ENCODE assay signal across 8 cellular contexts in genomic region chrX:9312922-9313867, GRCh38.
DNase-seq lines count a peak whose midpoint lies in the region; ATAC-seq lines count a peak whose summit lies in the region.

No MANE protein-coding gene starts in this region.

- ATAC-seq in HG02798 (IDR thresholded peaks at IDR 0.05; ENCODE audit: poor library complexity, unreplicated experiment), result peak; percentile 60

- DNase-seq in NCI-H1092 treated with DMSO at 0.1 percent for 48 hours (lab: John Stamatoyannopoulos, UW) (peak; percentile 25), NCI-H1092 (lab: John Stamatoyannopoulos, UW) (no peak), RPMI7951 (ENCODE audit: low read depth) (peak; percentile 8), iPS-NIHi11 (ENCODE audit: low spot score) (peak; percentile 46), NCI-H2107 (lab: John Stamatoyannopoulos, UW) (no peak)
- peak; percentile 91 for DNase-seq in activated effector memory CD4-positive, alpha-beta T cell treated with anti-CD3 and anti-CD28 coated beads, Interleukin-2, amount 50 U/mL, for 16 hours
- DNase-seq in stimulated activated CD4-positive, alpha-beta T cell treated with anti-CD3 and anti-CD28 coated beads, TNF-alpha, amount 100 ng/mL, for 48 hours (ENCODE audit: low read depth in 3 of 3), result peak; percentile 52 to 72 (median 56)

Comparison
In these comparisons a context has a peak if more than half of its experiments do, and no peak if none do; other contexts are left out.
1. DNase-seq: peak in NCI-H1092 treated with DMSO at 0.1 percent for 48 hours (single experiment), RPMI7951 (single experiment), activated effector memory CD4-positive, alpha-beta T cell treated with anti-CD3 and anti-CD28 coated beads, Interleukin-2, amount 50 U/mL, for 16 hours (single experiment), iPS-NIHi11 (single experiment) and stimulated activated CD4-positive, alpha-beta T cell treated with anti-CD3 and anti-CD28 coated beads, TNF-alpha, amount 100 ng/mL, for 48 hours (3 of 3); none in NCI-H1092 (single experiment) and NCI-H2107 (single experiment).